18 cellular contexts compared by ENCODE assay signal in the genomic region with DNA sequence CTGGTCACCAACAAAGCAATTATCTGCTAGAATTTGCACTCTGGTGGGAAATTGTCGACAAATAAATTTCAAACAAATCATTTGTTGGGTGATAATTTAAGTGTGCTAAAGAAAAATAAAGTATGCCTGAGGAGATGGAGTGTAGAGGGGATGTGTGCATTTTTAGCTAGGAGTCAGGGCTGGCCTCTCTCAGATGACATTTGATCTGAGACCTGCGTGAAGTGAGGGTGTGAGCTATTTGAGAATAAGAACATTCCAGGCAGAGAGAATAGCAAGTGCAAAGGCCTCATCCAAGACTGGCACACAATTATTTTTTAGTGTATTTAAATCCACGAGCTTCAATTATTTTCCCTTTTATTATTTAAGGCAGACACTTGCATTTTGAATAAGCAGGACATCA.
"Had no signal": no experiment of that assay in that cellular context is flagged by ENCODE, and none has a peak within 500 bp of the region (broad histone marks: within the 10 kb centered on the region; RNA-seq: fewer than 3 reads in every experiment).

No MANE protein-coding gene starts in this region.

- H3K27ac ChIP-seq: ascending aorta, neutrophil, pancreas, thyroid gland had no signal

- H3K4me3 ChIP-seq: ascending aorta, mucosa of descending colon, pancreas, thyroid gland had no signal

- H3K9me3 ChIP-seq: ascending aorta, mucosa of descending colon, neutrophil, pancreas, thyroid gland had no signal

- H3K36me3 ChIP-seq: ascending aorta, neutrophil, pancreas, thyroid gland had no signal

- H3K4me1 ChIP-seq: pancreas had no signal

- DNase-seq: activated CD4-positive, alpha-beta memory T cell treated with anti-CD3 and anti-CD28 coated beads for 36 hours; activated CD4-positive, alpha-beta T cell treated with anti-CD3 and anti-CD28 coated beads for 36 hours; activated naive CD4-positive, alpha-beta T cell treated with anti-CD3 and anti-CD28 coated beads, Interleukin-2, amount 10 ng/mL, durations not matched to agents 7 days and 5 days; activated T-cell treated with anti-CD3 and anti-CD28 coated beads for 4 hours; cerebellar nuclear complex; effector CD4-positive, alpha-beta T cell; head of caudate nucleus; kidney; mucosa of descending colon; naive B cell; pancreas; stimulated activated CD4-positive, alpha-beta T cell treated with anti-CD3 and anti-CD28 coated beads, Interleukin-1b, Interleukin-23, amount 100 ng/mL, for 48 hours; stimulated activated CD8-positive, alpha-beta memory T cell treated with anti-CD3 and anti-CD28 coated beads, Interleukin-4, amount 100 ng/mL, for 48 hours; stimulated activated naive CD4-positive, alpha-beta T cell treated with Interleukin-2 at 50 U/mL for 16 hours; SW 1271; thyroid gland had no signal

- H3K27me3 ChIP-seq: ascending aorta, neutrophil, pancreas, thyroid gland had no signal
